ENCODE assay signal across 27 cellular contexts in the genomic region with DNA sequence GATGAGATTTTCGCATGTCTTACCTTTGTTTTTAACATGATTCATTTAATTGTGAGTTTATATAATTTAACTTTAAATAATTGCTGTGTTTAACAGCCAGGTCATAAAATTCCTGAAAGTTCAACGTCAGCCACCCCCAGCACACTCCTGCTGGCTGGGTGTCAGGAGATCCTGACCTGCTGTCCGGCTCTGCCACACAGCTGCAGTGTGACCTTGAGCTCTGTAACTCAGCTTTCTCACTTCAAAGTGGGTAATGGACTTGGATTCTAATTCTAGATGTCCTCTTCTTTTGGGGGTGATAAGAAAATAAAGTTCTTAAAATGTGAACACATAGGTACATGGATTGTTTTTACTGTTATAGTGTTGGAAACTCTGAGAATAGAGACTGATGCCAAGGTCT. TPM values are rescaled to one million over a fixed set of nuclear protein-coding genes. Genes with fewer than 3 reads are reported as not detected.
"Had no signal": no experiment of that assay in that cellular context is flagged by ENCODE, and none has a peak within 500 bp of the region (broad histone marks: within the 10 kb centered on the region; RNA-seq: fewer than 3 reads in every experiment).

No MANE protein-coding gene starts in this region.

- H3K27me3 ChIP-seq: colonic mucosa, esophagus muscularis mucosa, foreskin keratinocyte, neutrophil, pancreas, stomach, tibial artery had no signal

- ATAC-seq: foreskin keratinocyte, lower lobe of right lung, natural killer cell, psoas muscle, sciatic nerve had no signal

- H3K4me3 ChIP-seq: colonic mucosa, esophagus muscularis mucosa, lower lobe of right lung, pancreas, psoas muscle, smooth muscle cell, stomach, tibial artery had no signal

- H3K4me2 ChIP-seq: smooth muscle cell had no signal

- H3K36me3 ChIP-seq: colonic mucosa had no signal

- H3K27ac ChIP-seq: colonic mucosa, esophagus muscularis mucosa, foreskin keratinocyte, lower lobe of right lung, neutrophil, pancreas, psoas muscle, stomach, tibial artery had no signal

- H3K4me1 ChIP-seq: colonic mucosa, foreskin keratinocyte had no signal

- DNase-seq: colonic mucosa; effector CD8-positive, alpha-beta T cell; foreskin keratinocyte; glutamatergic neuron; lower lobe of right lung; natural killer cell; pancreas; psoas muscle; stimulated activated CD4-positive, alpha-beta T cell treated with anti-CD3 and anti-CD28 coated beads, Interleukin-12 subunit alpha, Interleukin-12 subunit beta, amount 100 ng/mL, for 4 hours; stimulated activated CD4-positive, alpha-beta T cell treated with anti-CD3 and anti-CD28 coated beads, Interleukin-1b, Interleukin-23, amount 100 ng/mL, for 48 hours; stimulated activated CD4-positive, alpha-beta T cell treated with anti-CD3 and anti-CD28 coated beads, Interleukin-4, amount 100 ng/mL, for 1 hour; stimulated activated CD8-positive, alpha-beta memory T cell treated with anti-CD3 and anti-CD28 coated beads, Interleukin-4, amount 100 ng/mL, for 48 hours; stimulated activated naive CD4-positive, alpha-beta T cell; stomach; tibial artery had no signal

- H3K9me3 ChIP-seq: colonic mucosa, esophagus muscularis mucosa, lower lobe of right lung, neutrophil, pancreas, psoas muscle, stomach, tibial artery had no signal

RNA-seq across cellular contexts. Expression of a gene that starts 40.8 kb away (rescaled TPM):
- total RNA-seq: chondrocyte, endothelial cell of umbilical vein, fibroblast of lung, mesenteric fat pad, myocyte, omental fat pad, psoas muscle, renal cortical epithelial cell, sciatic nerve, smooth muscle cell, stomach, subcutaneous adipose tissue had no signal
